Comparison of ENCODE assay signal across 23 cellular contexts in the genomic region with DNA sequence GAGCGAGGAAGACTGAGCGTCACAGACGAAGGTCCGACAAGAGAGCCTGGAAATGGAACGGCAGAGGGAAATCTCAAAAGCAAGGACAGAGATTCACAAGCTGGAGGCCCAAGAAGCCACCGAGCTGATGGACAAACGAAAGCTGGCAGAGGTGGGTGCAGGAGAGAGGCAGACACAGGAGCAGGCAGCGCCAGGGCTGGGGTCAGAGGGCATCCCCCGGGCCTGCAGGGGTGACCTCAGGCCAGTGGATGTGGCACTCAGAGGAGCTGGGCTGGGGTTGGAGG. TPM values are rescaled to one million over a fixed set of nuclear protein-coding genes. Genes with fewer than 3 reads are reported as not detected.
DNase-seq lines count a peak whose midpoint lies in the region; ATAC-seq and TF ChIP-seq lines count a peak whose summit lies in the region.
"Had no signal": no experiment of that assay in that cellular context is flagged by ENCODE, and none has a peak within 500 bp of the region (broad histone marks: within the 10 kb centered on the region; RNA-seq: fewer than 3 reads in every experiment).

No MANE protein-coding gene starts in this region.

- peak overlapping the region; percentile 81 for H3K27ac ChIP-seq in BLaER1
- H3K27ac ChIP-seq in BLaER1 treated with 17β-estradiol and CSF1 and Interleukin-3, amounts not matched to agents 10 nM and 100 nM: 0 out of 22 replicates have a peak overlapping the region, but pooled peaks of 1 of the 11 experiments have one; percentile 6
- no peak overlapping the region for H3K27ac ChIP-seq in substantia nigra (ENCODE audit: low read depth, low read length, poor library complexity, severe bottlenecking)
- no peak overlapping the region for H3K27ac ChIP-seq in SJCRH30

- no peak for DNase-seq in glutamatergic neuron
- DNase-seq in mucosa of descending colon: peak in 1 of 3 donors; percentile 5
- DNase-seq in RKO (ENCODE audit: low spot score): no peak
- no peak for DNase-seq in occipital lobe (lab: John Stamatoyannopoulos, UW)
- DNase-seq in substantia nigra (lab: John Stamatoyannopoulos, UW): no peak
- no peak for DNase-seq in SJCRH30
- DNase-seq: CD4-positive, alpha-beta memory T cell; DMS 273 treated with DMSO at 0.1 percent for 48 hours; DMS79 treated with DMSO at 0.1 percent for 48 hours; KBM-7; NCI-H1092; NCI-H1436; NCI-H2029; NCI-H2171; NCI-H345; NCI-H524; NCI-H82 had no signal

- peak overlapping the region; percentile 85 for H3K4me2 ChIP-seq in BLaER1
- H3K4me2 ChIP-seq in BLaER1 treated with 17β-estradiol and CSF1 and Interleukin-3, amounts not matched to agents 10 nM and 100 nM: peak overlapping the region in 9 of 11 experiments; percentile 56 to 90 (median 76); a peak in 12 of 22 replicates

- H3K9me3 ChIP-seq in BLaER1 (no peaks in the 10 kb centered on the region), mucosa of descending colon (no peaks in the 10 kb centered on the region), SJCRH30 (replicated peaks) (no peaks in the 10 kb centered on the region)
- H3K9me3 ChIP-seq in BLaER1 treated with 17β-estradiol and CSF1 and Interleukin-3, amounts not matched to agents 10 nM and 100 nM (replicated peaks in 1 of 11): no peaks in the 10 kb centered on the region
- H3K9me3 ChIP-seq: Caco-2, HAP-1 had no signal

- peak overlapping the region; percentile 46 for H3K4me3 Mint-ChIP-seq in glutamatergic neuron (ENCODE audit: unreplicated experiment)

- peak; percentile 16 for ATAC-seq in mucosa of descending colon
- ATAC-seq: Right ventricle myocardium inferior had no signal

- H3K4me1 ChIP-seq in BLaER1 (peaks cover 51% of the 10 kb centered on the region), mucosa of descending colon (ENCODE audit: low read depth) (peaks cover 2% of the 10 kb centered on the region), SJCRH30 (peaks cover 8% of the 10 kb centered on the region)
- peaks cover 18 to 51% (median 40%) of the 10 kb centered on the region in 10 experiments for H3K4me1 ChIP-seq in BLaER1 treated with 17β-estradiol and CSF1 and Interleukin-3, amounts not matched to agents 10 nM and 100 nM
- H3K4me1 ChIP-seq: Caco-2, HAP-1 had no signal

- peaks cover 5% of the 10 kb centered on the region for H3K36me3 Mint-ChIP-seq in glutamatergic neuron (ENCODE audit: unreplicated experiment)
- H3K36me3 Mint-ChIP-seq: CD4-positive, alpha-beta memory T cell had no signal

- no peak for TF ChIP-seq CTCF in glutamatergic neuron (IDR thresholded peaks at IDR 0.05; ENCODE audit: partially characterized antibody, unreplicated experiment)
- no peak for TF ChIP-seq CTCF in mucosa of descending colon (IDR thresholded peaks at IDR 0.05)

- no peaks in the 10 kb centered on the region for H3K27me3 ChIP-seq in BLaER1
- H3K27me3 ChIP-seq in BLaER1 treated with 17β-estradiol and CSF1 and Interleukin-3, amounts not matched to agents 10 nM and 100 nM: no peaks in the 10 kb centered on the region
- peaks cover 13% of the 10 kb centered on the region; the same call in 1 of the 2 replicates for H3K27me3 ChIP-seq in SJCRH30

- no peak overlapping the region for H3K9ac ChIP-seq in BLaER1
- H3K9ac ChIP-seq in BLaER1 treated with 17β-estradiol and CSF1 and Interleukin-3, amounts not matched to agents 10 nM and 100 nM: 0 out of 22 replicates have a peak overlapping the region, but pooled peaks of 1 of the 11 experiments have one; percentile 47

- H3K9me3 Mint-ChIP-seq in glutamatergic neuron (ENCODE audit: unreplicated experiment): peaks cover 8% of the 10 kb centered on the region
- H3K9me3 Mint-ChIP-seq: CD4-positive, alpha-beta memory T cell had no signal

- intact Hi-C loops in mucosa of descending colon (cut with DNase I, micrococcal nuclease): no loop called here

- no peaks in the 10 kb centered on the region for H4K20me1 ChIP-seq in BLaER1
- peaks cover 0 to 10% (median 0%) of the 10 kb centered on the region in 11 experiments; a peak in 5 of 22 replicates for H4K20me1 ChIP-seq in BLaER1 treated with 17β-estradiol and CSF1 and Interleukin-3, amounts not matched to agents 10 nM and 100 nM

- H3K27me3 Mint-ChIP-seq in glutamatergic neuron (ENCODE audit: unreplicated experiment): peaks cover 5% of the 10 kb centered on the region
- H3K27me3 Mint-ChIP-seq: CD4-positive, alpha-beta memory T cell had no signal

- H3K4me3 ChIP-seq in BLaER1: no peak overlapping the region
- H3K4me3 ChIP-seq in BLaER1 treated with 17β-estradiol and CSF1 and Interleukin-3, amounts not matched to agents 10 nM and 100 nM: no peak overlapping the region
- H3K4me3 ChIP-seq in mucosa of descending colon: no peak overlapping the region
- no peak overlapping the region for H3K4me3 ChIP-seq in SJCRH30
- H3K4me3 ChIP-seq: HAP-1 had no signal

- H3K4me1 Mint-ChIP-seq in glutamatergic neuron (ENCODE audit: low read depth, unreplicated experiment): peaks cover 2% of the 10 kb centered on the region

- no peak overlapping the region for H3K27ac Mint-ChIP-seq in glutamatergic neuron (ENCODE audit: unreplicated experiment)
- H3K27ac Mint-ChIP-seq: CD4-positive, alpha-beta memory T cell had no signal

- H3K36me3 ChIP-seq in BLaER1 (peaks cover 4% of the 10 kb centered on the region; the same call in 1 of the 2 replicates), mucosa of descending colon (ENCODE audit: low read depth) (no peaks in the 10 kb centered on the region), SJCRH30 (no peaks in the 10 kb centered on the region)
- H3K36me3 ChIP-seq in BLaER1 treated with 17β-estradiol and CSF1 and Interleukin-3, amounts not matched to agents 10 nM and 100 nM: 0 out of 22 replicates have a peak, but pooled peaks cover 0 to 4% (median 0%) of the 10 kb centered on the region in 11 experiments
- H3K36me3 ChIP-seq: HAP-1 had no signal

RNA-seq across cellular contexts. Expression of a gene that starts 40.6 kb away (rescaled TPM):
- total RNA-seq in glutamatergic neuron (ENCODE audit: unreplicated experiment) (24.5 TPM), mucosa of descending colon (10 to 100 TPM; 39.4 to 56.7 (median 40.1) TPM), occipital lobe (14.2 TPM)
- 1.8 and 1.9 TPM in 2 replicates for total RNA-seq in SJCRH30 (2014; rRNA removed; shearing (Covaris generic))

RNA-seq across cellular contexts. Expression of a gene that starts 40.8 kb away (rescaled TPM):
- total RNA-seq in glutamatergic neuron (ENCODE audit: unreplicated experiment): 2.6 TPM
- 10 to 100 TPM; 18.0 to 41.5 (median 27.2) TPM for total RNA-seq in mucosa of descending colon
- 2.0 TPM for total RNA-seq in occipital lobe
- total RNA-seq in SJCRH30 (2014; rRNA removed; shearing (Covaris generic)): not detected in 2 replicates
- total RNA-seq: OCI-LY7 had no signal

RNA-seq across cellular contexts. Expression of a gene that starts 58.8 kb away (rescaled TPM):
- 1.0 TPM for total RNA-seq in glutamatergic neuron (ENCODE audit: unreplicated experiment)
- total RNA-seq in mucosa of descending colon: 100 to 1,000 TPM in 1 of 3 donors, 10 to 100 TPM in 2; 36.7 to 127 (median 74.8) TPM
- 0.16 TPM for total RNA-seq in occipital lobe
- not detected in 2 replicates for total RNA-seq in SJCRH30 (2014; rRNA removed; shearing (Covaris generic))
- total RNA-seq: CD4-positive, alpha-beta memory T cell; OCI-LY7; Right ventricle myocardium inferior had no signal

Comparison
In these comparisons a context has a peak if more than half of its experiments do, and no peak if none do; other contexts are left out.
1. RNA of a gene that starts 58.8 kb away (total RNA-seq): 36.7 to 127 TPM in mucosa of descending colon; 1.0 TPM in glutamatergic neuron (single experiment), 0.16 TPM in occipital lobe (single experiment) and not detected in SJCRH30; every median in the first group is over 10 times any median in the second.